In the genomic region with DNA sequence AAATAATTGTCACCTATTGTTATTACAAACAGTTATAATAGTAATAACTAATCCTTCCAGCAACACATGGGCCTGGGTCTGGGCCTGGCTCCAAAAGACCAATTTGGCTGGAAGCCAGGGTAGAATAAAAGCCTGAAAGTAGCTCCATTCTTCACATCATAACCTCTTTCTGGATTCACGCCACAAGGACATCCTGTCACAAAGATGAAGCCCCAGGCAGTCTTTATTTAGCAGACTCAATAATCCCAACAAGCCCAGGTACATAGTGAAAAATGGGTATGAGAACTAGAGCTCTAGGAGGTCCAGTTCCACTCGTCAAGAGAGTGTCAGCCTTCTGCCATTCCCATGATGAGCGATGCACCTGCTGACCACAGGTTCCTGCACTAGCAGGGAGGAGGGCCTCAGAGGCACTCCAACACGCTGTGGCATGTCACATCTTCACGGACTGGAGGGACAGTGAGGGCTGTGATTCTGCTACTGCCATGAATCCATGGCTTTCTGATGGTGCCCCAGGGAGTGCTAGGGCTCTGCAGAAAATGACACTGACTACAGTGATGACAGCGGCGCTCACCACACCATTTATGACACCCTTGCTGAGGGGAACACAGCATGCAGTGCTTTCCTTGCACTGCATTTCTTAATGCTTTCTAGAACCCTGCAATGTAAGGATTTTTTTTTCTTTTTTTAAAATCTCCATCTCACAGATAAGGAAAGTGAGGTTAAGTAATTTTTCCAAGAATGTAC, we compare ENCODE assay signal across 19 cellular contexts.
DNase-seq lines count a peak whose midpoint lies in the region; ATAC-seq and TF ChIP-seq lines count a peak whose summit lies in the region.
"Had no signal": no experiment of that assay in that cellular context is flagged by ENCODE, and none has a peak within 500 bp of the region (broad histone marks: within the 10 kb centered on the region; RNA-seq: fewer than 3 reads in every experiment).

No MANE protein-coding gene starts in this region.

- H3K4me3 Mint-ChIP-seq in endothelial cell (ENCODE audit: unreplicated experiment), result no peak overlapping the region
- H3K4me3 Mint-ChIP-seq: activated CD8-positive, alpha-beta T cell treated with anti-CD3 and anti-CD28 coated beads, Interleukin-2, amount 10 ng/mL, durations not matched to agents 7 days and 5 days; activated naive CD8-positive, alpha-beta T cell treated with anti-CD3 and anti-CD28 coated beads, Interleukin-2, amount 50 U/mL, for 24 hours; activated T-helper 1 cell treated with anti-CD3 and anti-CD28 coated beads, Interleukin-12 subunit alpha, Interleukin-12 subunit beta, Interleukin-2, Interleukin-4 antibody, amounts not matched to agents 30 ng/mL and 10 ng/mL and 1 ng/mL, durations not matched to agents 14 hours and 24 hours and 36 hours; stimulated activated memory B cell treated with anti-CD40 and anti-IgM and Interleukin-4, amounts not matched to agents 10 μg/mL and 1 μg/mL and 100 μg/mL, for 72 hours; type B pancreatic cell had no signal

- ATAC-seq in GM18498 (IDR thresholded peaks at IDR 0.05; ENCODE audit: unreplicated experiment), result no peak
- ATAC-seq: activated CD8-positive, alpha-beta T cell treated with anti-CD3 and anti-CD28 coated beads, Interleukin-2, amount 10 ng/mL, durations not matched to agents 7 days and 5 days; activated naive CD8-positive, alpha-beta T cell treated with anti-CD3 and anti-CD28 coated beads, Interleukin-2, amount 50 U/mL, for 24 hours; HepG2; left lobe of liver; pancreas; stimulated activated memory B cell treated with anti-CD40 and anti-IgM and Interleukin-4, amounts not matched to agents 10 μg/mL and 1 μg/mL and 100 μg/mL, for 72 hours had no signal

- no peaks in the 10 kb centered on the region for H3K27me3 Mint-ChIP-seq in endothelial cell (ENCODE audit: unreplicated experiment)
- H3K27me3 Mint-ChIP-seq: activated naive CD8-positive, alpha-beta T cell treated with anti-CD3 and anti-CD28 coated beads, Interleukin-2, amount 50 U/mL, for 24 hours; stimulated activated memory B cell treated with anti-CD40 and anti-IgM and Interleukin-4, amounts not matched to agents 10 μg/mL and 1 μg/mL and 100 μg/mL, for 72 hours had no signal

- no peak overlapping the region for H3K27ac Mint-ChIP-seq in endothelial cell (ENCODE audit: unreplicated experiment)
- H3K27ac Mint-ChIP-seq: activated CD8-positive, alpha-beta T cell treated with anti-CD3 and anti-CD28 coated beads, Interleukin-2, amount 10 ng/mL, durations not matched to agents 7 days and 5 days; activated naive CD8-positive, alpha-beta T cell treated with anti-CD3 and anti-CD28 coated beads, Interleukin-2, amount 50 U/mL, for 24 hours; activated T-helper 1 cell treated with anti-CD3 and anti-CD28 coated beads, Interleukin-12 subunit alpha, Interleukin-12 subunit beta, Interleukin-2, Interleukin-4 antibody, amounts not matched to agents 30 ng/mL and 10 ng/mL and 1 ng/mL, durations not matched to agents 14 hours and 24 hours and 36 hours; stimulated activated memory B cell treated with anti-CD40 and anti-IgM and Interleukin-4, amounts not matched to agents 10 μg/mL and 1 μg/mL and 100 μg/mL, for 72 hours; type B pancreatic cell had no signal

- TF ChIP-seq CTCF in endothelial cell (IDR thresholded peaks at IDR 0.05; ENCODE audit: unreplicated experiment), result no peak

- no peaks in the 10 kb centered on the region for H3K4me1 Mint-ChIP-seq in endothelial cell (ENCODE audit: unreplicated experiment)
- H3K4me1 Mint-ChIP-seq: activated naive CD8-positive, alpha-beta T cell treated with anti-CD3 and anti-CD28 coated beads, Interleukin-2, amount 50 U/mL, for 24 hours; stimulated activated memory B cell treated with anti-CD40 and anti-IgM and Interleukin-4, amounts not matched to agents 10 μg/mL and 1 μg/mL and 100 μg/mL, for 72 hours had no signal

- peak; percentile 96 for DNase-seq in NCI-H1092 (lab: John Stamatoyannopoulos, UW)
- DNase-seq in NCI-H187 treated with DMSO at 0.1 percent for 48 hours (lab: John Stamatoyannopoulos, UW), result peak; percentile 82
- DNase-seq in NCI-H510A (lab: John Stamatoyannopoulos, UW), result peak; percentile 44
- DNase-seq in dermis microvascular lymphatic vessel endothelial cell (ENCODE audit: low read depth in 2 of 2), result peak; percentile 2 to 62
- no peak for DNase-seq in endothelial cell (ENCODE audit: low spot score)
- no peak for DNase-seq in activated CD4-positive, alpha-beta T cell treated with anti-CD3 and anti-CD28 coated beads, Interleukin-2, amount 50 U/mL, for 4 hours
- DNase-seq in RKO (ENCODE audit: low spot score), result no peak
- DNase-seq: activated CD8-positive, alpha-beta T cell treated with anti-CD3 and anti-CD28 coated beads, Interleukin-2, amount 10 ng/mL, durations not matched to agents 7 days and 5 days; activated naive CD8-positive, alpha-beta T cell treated with anti-CD3 and anti-CD28 coated beads, Interleukin-2, amount 50 U/mL, for 24 hours; effector memory CD4-positive, alpha-beta T cell; MV-4-11; pancreas; PC-9 had no signal

- no peaks in the 10 kb centered on the region for H3K9me3 Mint-ChIP-seq in endothelial cell (ENCODE audit: unreplicated experiment)
- H3K9me3 Mint-ChIP-seq: activated naive CD8-positive, alpha-beta T cell treated with anti-CD3 and anti-CD28 coated beads, Interleukin-2, amount 50 U/mL, for 24 hours; activated T-helper 1 cell treated with anti-CD3 and anti-CD28 coated beads, Interleukin-12 subunit alpha, Interleukin-12 subunit beta, Interleukin-2, Interleukin-4 antibody, amounts not matched to agents 30 ng/mL and 10 ng/mL and 1 ng/mL, durations not matched to agents 14 hours and 24 hours and 36 hours; stimulated activated memory B cell treated with anti-CD40 and anti-IgM and Interleukin-4, amounts not matched to agents 10 μg/mL and 1 μg/mL and 100 μg/mL, for 72 hours; type B pancreatic cell had no signal

- H3K36me3 Mint-ChIP-seq in endothelial cell (ENCODE audit: low read depth, unreplicated experiment), result no peaks in the 10 kb centered on the region
- H3K36me3 Mint-ChIP-seq: stimulated activated memory B cell treated with anti-CD40 and anti-IgM and Interleukin-4, amounts not matched to agents 10 μg/mL and 1 μg/mL and 100 μg/mL, for 72 hours; type B pancreatic cell had no signal

Comparison
In these comparisons a context has a peak if more than half of its experiments do, and no peak if none do; other contexts are left out.
1. DNase-seq: peak in NCI-H1092 (single experiment), NCI-H187 treated with DMSO at 0.1 percent for 48 hours (single experiment), NCI-H510A (single experiment) and dermis microvascular lymphatic vessel endothelial cell (2 of 2); none in endothelial cell (single experiment), activated CD4-positive, alpha-beta T cell treated with anti-CD3 and anti-CD28 coated beads, Interleukin-2, amount 50 U/mL, for 4 hours (0 of 2) and RKO (single experiment).